ENCODE assay signal across 8 cellular contexts in genomic region chr3:19946832-19947548, GRCh38. TPM values are rescaled to one million over a fixed set of nuclear protein-coding genes. Genes with fewer than 3 reads are reported as not detected.
DNase-seq lines count a peak whose midpoint lies in the region; ATAC-seq and TF ChIP-seq lines count a peak whose summit lies in the region.

TSS of gene RAB5A (plus strand) at chr3:19947097. CDS start at chr3:19950899, 3,802 bp downstream.

- no peaks in the 10 kb centered on the region for H3K9me3 ChIP-seq in liver (ENCODE audit: control insufficient read depth in 4 of 4, low read length in 3 of 4)

- no peaks in the 10 kb centered on the region for H3K27me3 Mint-ChIP-seq in activated CD4-positive, alpha-beta memory T cell treated with anti-CD3 and anti-CD28 coated beads for 36 hours

- H3K27ac Mint-ChIP-seq in activated CD4-positive, alpha-beta memory T cell treated with anti-CD3 and anti-CD28 coated beads for 36 hours, result peak within 1 kb of the TSS; percentile 99

- DNase-seq in CD1c-positive myeloid dendritic cell (ENCODE audit: extremely low spot score) (peak; percentile 98), NCI-H82 treated with DMSO at 0.1 percent for 48 hours (lab: John Stamatoyannopoulos, UW; ENCODE audit: unreplicated experiment) (peak; percentile 88), dermis microvascular lymphatic vessel endothelial cell (ENCODE audit: low read depth in 2 of 2) (peak; percentile 94 to 99)
- DNase-seq in activated CD4-positive, alpha-beta memory T cell treated with anti-CD3 and anti-CD28 coated beads for 36 hours, result peak; percentile 98
- peak; percentile 97 for DNase-seq in stimulated activated CD4-positive, alpha-beta T cell treated with anti-CD3 and anti-CD28 coated beads, Interleukin-4, amount 100 ng/mL, for 24 hours

- under 1% methylated on average over 73 of the region's 73 CpGs for WGBS in liver

- H3K9me3 Mint-ChIP-seq in activated CD4-positive, alpha-beta memory T cell treated with anti-CD3 and anti-CD28 coated beads for 36 hours, result no peaks in the 10 kb centered on the region

- intact Hi-C loops in activated CD4-positive, alpha-beta memory T cell treated with anti-CD3 and anti-CD28 coated beads for 36 hours (cut with micrococcal nuclease), result loop anchor here (1.0 to 5.0 kb wide), 6 partner anchors 10 to 239 kb away; partner anchors contain the start of gene SGO1

- H3K4me1 Mint-ChIP-seq in activated CD4-positive, alpha-beta memory T cell treated with anti-CD3 and anti-CD28 coated beads for 36 hours (ENCODE audit: low read depth), result peaks cover 44% of the 10 kb centered on the region

- peaks cover 15% of the 10 kb centered on the region for H3K36me3 Mint-ChIP-seq in activated CD4-positive, alpha-beta memory T cell treated with anti-CD3 and anti-CD28 coated beads for 36 hours

- peaks cover 0 to 10% (median 4%) of the 10 kb centered on the region in 4 donors for H3K36me3 ChIP-seq in liver (ENCODE audit: control insufficient read depth in 4 of 4, insufficient read depth in 3 of 4, low read depth in 1 of 4, low read length in 3 of 4)

- POLR2A ChIA-PET in activated CD4-positive, alpha-beta memory T cell treated with anti-CD3 and anti-CD28 coated beads for 36 hours (lab: Charles Lee), result interaction anchor here (1.1 to 3.0 kb wide), 6 partner anchors 10 to 239 kb away, joined by 4 to 20 read pairs (median 10); partner anchors contain the start of genes KAT2B and SGO1

- CTCF ChIA-PET in activated CD4-positive, alpha-beta memory T cell treated with anti-CD3 and anti-CD28 coated beads for 36 hours (lab: Charles Lee), result interaction anchor here (1.0 to 1.2 kb wide), 2 partner anchors 10 to 59 kb away, joined by 3 to 5 read pairs; no protein-coding TSS in a partner anchor

- peak in 1 of 2 donors; percentile 50 for TF ChIP-seq RAD21 in liver (IDR thresholded peaks at IDR 0.05)

- peak within 1 kb of the TSS; percentile 99 for H3K27ac ChIP-seq in liver (ENCODE audit: low read depth in 1 of 2, low read length in 2 of 2)

- peak within 1 kb of the TSS; percentile 93 for H3K4me3 Mint-ChIP-seq in activated CD4-positive, alpha-beta memory T cell treated with anti-CD3 and anti-CD28 coated beads for 36 hours

- H3K27me3 ChIP-seq in liver (ENCODE audit: control insufficient read depth in 4 of 4, insufficient read depth in 4 of 4, low read length in 3 of 4), result no peaks in the 10 kb centered on the region

- ATAC-seq in GM19438 (IDR thresholded peaks at IDR 0.05; ENCODE audit: low read depth, unreplicated experiment) (peak; percentile 96), HG03575 (IDR thresholded peaks at IDR 0.05; ENCODE audit: extremely low read depth, insufficient number of reproducible peaks, low FRiP score, unreplicated experiment) (peak; percentile 98)

- peak within 1 kb of the TSS; percentile 88 to 97 for H3K9ac ChIP-seq in liver (ENCODE audit: low read depth in 1 of 2, low read length in 2 of 2)

- H3K4me1 ChIP-seq in liver (ENCODE audit: control insufficient read depth in 4 of 4, insufficient read depth in 4 of 4, low read length in 3 of 4), result peaks cover 3 to 19% (median 15%) of the 10 kb centered on the region in 4 donors

- H3K4me3 ChIP-seq in liver (ENCODE audit: low read depth in 1 of 3, low read length in 3 of 3), result peak within 1 kb of the TSS; percentile 90 to 100 (median 92)

- TF ChIP-seq CTCF in liver (IDR thresholded peaks at IDR 0.05; ENCODE audit: low read depth, low read length, missing input control), result no peak

TF ChIP-seq in liver, 16 proteins besides CTCF, POLR2A, EP300 and RAD21:
- TF ChIP-seq SP1 (IDR thresholded peaks at IDR 0.05), result peak; percentile 79
- TF ChIP-seq FOXA2 (IDR thresholded peaks at IDR 0.05), result no peak
- TF ChIP-seq ZBTB33 (IDR thresholded peaks at IDR 0.05), result peak; percentile 47
- peak; percentile 81 for TF ChIP-seq REST (IDR thresholded peaks at IDR 0.05)
- peak; percentile 33 to 38 for TF ChIP-seq JUND (IDR thresholded peaks at IDR 0.05)
- no peak for TF ChIP-seq ATF3 (IDR thresholded peaks at IDR 0.05)
- peak; percentile 52 to 57 for TF ChIP-seq RXRA (IDR thresholded peaks at IDR 0.05)
- peak; percentile 85 to 96 for TF ChIP-seq GABPA (IDR thresholded peaks at IDR 0.05 in 1 of 2, conservative IDR thresholded peaks at IDR 0.05 in 1 of 2)
- TF ChIP-seq YY1 (IDR thresholded peaks at IDR 0.05), result peak; percentile 97
- TF ChIP-seq MAX (IDR thresholded peaks at IDR 0.05), result peak; percentile 93
- peak; percentile 15 for TF ChIP-seq NR2F2 (IDR thresholded peaks at IDR 0.05)
- peak in 1 of 2 donors; percentile 43 for TF ChIP-seq HNF4A (conservative IDR thresholded peaks at IDR 0.05)
- TF ChIP-seq EGR1 (IDR thresholded peaks at IDR 0.05; ENCODE audit: low read depth in 2 of 2), result peak; percentile 78 to 80
- no peak for TF ChIP-seq FOXA1 (IDR thresholded peaks at IDR 0.05)
- peak; percentile 46 for TF ChIP-seq TAF1 (conservative IDR thresholded peaks at IDR 0.05)
- no peak for TF ChIP-seq HNF4G (IDR thresholded peaks at IDR 0.05)

RNA-seq across cellular contexts. Expression of gene RAB5A, which starts in this region (rescaled TPM):
- 10 to 100 TPM; 55.6 to 65.3 TPM for total RNA-seq in activated CD4-positive, alpha-beta memory T cell treated with anti-CD3 and anti-CD28 coated beads for 36 hours
- total RNA-seq in dermis microvascular lymphatic vessel endothelial cell (62.4 and 91.8 TPM in 2 replicates), liver (10 to 100 TPM; 31.7 to 37.9 TPM)
- 10 to 100 TPM; 15.2 to 20.0 TPM for polyA plus RNA-seq in liver

Comparison
In these comparisons a context has a peak if more than half of its experiments do, and no peak if none do; other contexts are left out.
1. Peak in every context shown above with its lines: DNase-seq, ATAC-seq, H3K4me3 ChIP-seq and H3K27ac ChIP-seq.